In the genomic region with DNA sequence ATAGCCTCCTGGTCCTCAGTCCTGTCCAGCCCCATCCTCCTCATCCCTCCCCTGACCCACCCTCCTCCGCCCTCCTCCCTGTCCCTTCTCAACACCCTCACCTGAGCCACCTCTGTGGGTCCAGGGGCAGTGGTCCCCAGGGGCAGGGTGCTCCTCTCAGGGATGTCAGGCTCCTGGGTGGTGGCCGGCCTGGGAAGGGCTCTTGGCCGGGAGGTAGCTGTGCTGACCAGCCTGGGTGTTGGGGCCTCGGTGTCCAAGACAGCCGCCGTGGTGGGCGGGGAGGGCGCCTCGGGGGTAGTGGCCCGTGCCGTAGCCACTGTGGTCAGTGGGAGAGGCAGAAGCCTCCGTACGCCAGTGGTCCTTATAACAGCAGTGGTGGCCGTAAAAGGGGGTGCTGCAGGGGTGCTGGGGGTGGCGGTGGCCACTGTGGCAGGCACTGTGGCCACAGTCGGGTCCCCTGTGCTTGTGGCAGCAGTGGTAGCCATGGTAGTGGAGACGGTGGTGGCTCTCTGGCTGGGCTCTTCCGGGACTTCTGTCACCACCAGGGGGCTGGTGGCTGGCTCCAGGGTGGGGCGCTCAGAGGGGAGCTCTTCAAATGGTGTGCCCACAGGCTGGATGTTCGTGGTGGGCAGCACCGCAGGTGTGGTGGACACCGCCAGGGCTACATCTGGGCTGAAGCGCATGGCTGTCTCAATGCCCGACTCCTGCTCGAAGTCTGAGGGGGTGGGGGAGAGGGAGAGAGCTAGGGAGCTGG, we compare ENCODE assay signal across 17 cellular contexts. TPM values are rescaled to one million over a fixed set of nuclear protein-coding genes. Genes with fewer than 3 reads are reported as not detected.
DNase-seq lines count a peak whose midpoint lies in the region; ATAC-seq and TF ChIP-seq lines count a peak whose summit lies in the region.
"Had no signal": no experiment of that assay in that cellular context is flagged by ENCODE, and none has a peak within 500 bp of the region (broad histone marks: within the 10 kb centered on the region; RNA-seq: fewer than 3 reads in every experiment).

No MANE protein-coding gene starts in this region.

- H3F3A ChIP-seq in GM23338 (replicated peaks; ENCODE audit: low read depth): no peaks in the 10 kb centered on the region

- H2BK15ac ChIP-seq in mesenchymal stem cell (ENCODE audit: low read depth, poor library complexity, severe bottlenecking): peak overlapping the region; percentile 71

- intact Hi-C loops in transverse colon (cut with DNase I; ENCODE audit: low total_unique reads): no loop called here

- TF ChIP-seq EP300 in transverse colon (IDR thresholded peaks at IDR 0.05; ENCODE audit: low read depth): no peak

- H3K4me2 ChIP-seq in GM23338: no peak overlapping the region
- H3K4me2 ChIP-seq in mesenchymal stem cell (ENCODE audit: low read length, poor library complexity, severe bottlenecking): no peak overlapping the region

- H3K79me2 ChIP-seq in GM23338 (replicated peaks; ENCODE audit: insufficient read depth): no peaks in the 10 kb centered on the region

- no peak overlapping the region for H3K23ac ChIP-seq in mesenchymal stem cell (ENCODE audit: low read length in 2 of 2)

- in situ Hi-C loops in astrocyte of the spinal cord (cut with HindIII; ENCODE audit: low sequenced_read_pairs): no loop called here
- in situ Hi-C loops in transverse colon (cut with MboI; ENCODE audit: low pct_ligation_motif_present in 1 of 4, low pct_unique_long_range_greater_than_20kb in 1 of 4, low sequenced_read_pairs in 3 of 4): no loop called here

- ATAC-seq in GM23338: peak; percentile 19
- no peak for ATAC-seq in GM19324 (IDR thresholded peaks at IDR 0.05; ENCODE audit: low FRiP score, unreplicated experiment)

- peak overlapping the region in 1 of 2 experiments; percentile 27 for H3K4ac ChIP-seq in mesenchymal stem cell (ENCODE audit: low read depth in 1 of 2, low read length in 2 of 2)

- H3K9me2 ChIP-seq in GM23338 (ENCODE audit: insufficient read depth): no peaks in the 10 kb centered on the region

- H3K18ac ChIP-seq in mesenchymal stem cell (ENCODE audit: low read depth in 1 of 2, low read length in 2 of 2): peak overlapping the region in 1 of 2 experiments; percentile 67

- H3K27me3 Mint-ChIP-seq in GM23338 (ENCODE audit: insufficient read depth, low read depth, poor library complexity): peaks cover 25% of the 10 kb centered on the region

- H4K91ac ChIP-seq in mesenchymal stem cell (ENCODE audit: low read length): peak overlapping the region; percentile 75

- DNase-seq in GM23338 (ENCODE audit: low spot score) (no peak), astrocyte of the spinal cord (ENCODE audit: low read depth, low spot score) (no peak), mesenchymal stem cell (no peak), transverse colon (no peak), kidney tubule cell (ENCODE audit: low spot score) (no peak)
- DNase-seq in activated CD4-positive, alpha-beta T cell treated with anti-CD3 and anti-CD28 coated beads, Interleukin-2, amount 50 U/mL, for 4 hours: no peak
- DNase-seq: activated CD8-positive, alpha-beta memory T cell treated with anti-CD3 and anti-CD28 coated beads for 24 hours; activated effector memory CD4-positive, alpha-beta T cell treated with Interleukin-2 at 50 U/mL for 16 hours; CD4-positive, CD25-positive, alpha-beta regulatory T cell; kidney glomerular epithelial cell; NCI-H1092; RPMI8226 had no signal

- H2BK5ac ChIP-seq in mesenchymal stem cell (ENCODE audit: low read depth, low read length, poor library complexity, severe bottlenecking): no peak overlapping the region

- peak overlapping the region; percentile 64 for H2BK120ac ChIP-seq in mesenchymal stem cell (ENCODE audit: low read depth, low read length)

- H2BK12ac ChIP-seq in mesenchymal stem cell (ENCODE audit: low read length in 2 of 2): peak overlapping the region in 1 of 2 experiments; percentile 42

- peaks cover 49% of the 10 kb centered on the region for H3K4me1 Mint-ChIP-seq in GM23338

- peak overlapping the region; percentile 53 for H4K8ac ChIP-seq in mesenchymal stem cell (ENCODE audit: low read length)

- TF ChIP-seq CTCF in GM23338 (conservative IDR thresholded peaks at IDR 0.05; ENCODE audit: low read depth in 2 of 2): peak; percentile 28 to 40; a peak in 3 of 4 replicates
- peak; percentile 6 for TF ChIP-seq CTCF in astrocyte of the spinal cord (IDR thresholded peaks at IDR 0.05; ENCODE audit: low read depth, low read length)
- TF ChIP-seq CTCF in transverse colon (IDR thresholded peaks at IDR 0.05): no peak

- peaks cover 12% of the 10 kb centered on the region for H3K79me1 ChIP-seq in mesenchymal stem cell (replicated peaks; ENCODE audit: low read length, poor library complexity, severe bottlenecking)

- no peak overlapping the region for H3K4me3 ChIP-seq in GM23338
- no peak overlapping the region for H3K4me3 ChIP-seq in astrocyte of the spinal cord (ENCODE audit: low read depth, low read length)
- no peak overlapping the region for H3K4me3 ChIP-seq in mesenchymal stem cell (ENCODE audit: insufficient read depth in 1 of 2, low read depth in 1 of 2, low read length in 2 of 2)
- H3K4me3 ChIP-seq in transverse colon: no peak overlapping the region
- H3K4me3 ChIP-seq: dorsolateral prefrontal cortex, mucosa of descending colon had no signal

- H3K36me3 ChIP-seq in GM23338 (ENCODE audit: insufficient read depth) (peaks cover 12% of the 10 kb centered on the region; the same call in 1 of the 2 replicates), mesenchymal stem cell (ENCODE audit: control insufficient read depth in 1 of 2, insufficient read depth in 2 of 2, low read depth in 1 of 2, low read length in 2 of 2) (peaks cover 28 to 61% of the 10 kb centered on the region in 2 experiments), transverse colon (peaks cover 0 to 6% (median 0%) of the 10 kb centered on the region in 4 donors)

- no peak overlapping the region for H3K27ac Mint-ChIP-seq in GM23338
- H3K27ac Mint-ChIP-seq: CD4-positive, CD25-positive, alpha-beta regulatory T cell; IgD-negative memory B cell had no signal

- no peaks in the 10 kb centered on the region; the same call in 1 of the 2 replicates for H4K20me1 ChIP-seq in GM23338 (replicated peaks; ENCODE audit: insufficient read depth)

- TF ChIP-seq POLR2A in transverse colon (IDR thresholded peaks at IDR 0.05): no peak

- no peak overlapping the region for H3K4me3 Mint-ChIP-seq in GM23338
- H3K4me3 Mint-ChIP-seq: CD4-positive, CD25-positive, alpha-beta regulatory T cell; IgD-negative memory B cell had no signal

- no peak overlapping the region for H2AK5ac ChIP-seq in mesenchymal stem cell (ENCODE audit: low read length, severe bottlenecking)

- H3K27me3 ChIP-seq in GM23338 (ENCODE audit: insufficient read depth): no peaks in the 10 kb centered on the region
- no peaks in the 10 kb centered on the region for H3K27me3 ChIP-seq in mesenchymal stem cell (ENCODE audit: control insufficient read depth in 1 of 2, insufficient read depth in 1 of 2, low read length in 2 of 2)
- no peaks in the 10 kb centered on the region for H3K27me3 ChIP-seq in transverse colon
- H3K27me3 ChIP-seq: dorsolateral prefrontal cortex had no signal

- H3K9me3 Mint-ChIP-seq in GM23338: peaks cover 16% of the 10 kb centered on the region
- H3K9me3 Mint-ChIP-seq: CD4-positive, CD25-positive, alpha-beta regulatory T cell had no signal

- H2AFZ ChIP-seq in GM23338: no peak overlapping the region
- no peak overlapping the region for H2AFZ ChIP-seq in mesenchymal stem cell (ENCODE audit: low read depth, low read length)

- no peak overlapping the region for H3K9ac ChIP-seq in mesenchymal stem cell (ENCODE audit: low read length)

- H3K36me3 Mint-ChIP-seq in GM23338 (ENCODE audit: low read depth): peaks cover 37% of the 10 kb centered on the region
- H3K36me3 Mint-ChIP-seq: CD4-positive, CD25-positive, alpha-beta regulatory T cell; IgD-negative memory B cell had no signal

- H3K14ac ChIP-seq in mesenchymal stem cell (ENCODE audit: low read length in 2 of 2): no peak overlapping the region

- H3K27ac ChIP-seq in GM23338 (ENCODE audit: low read depth): no peak overlapping the region
- H3K27ac ChIP-seq in mesenchymal stem cell (ENCODE audit: low read length, poor library complexity, severe bottlenecking): no peak overlapping the region
- peak overlapping the region; percentile 52 to 83 (median 63) for H3K27ac ChIP-seq in transverse colon
- H3K27ac ChIP-seq: VCaP had no signal

- peaks cover 23% of the 10 kb centered on the region for H3K9me3 ChIP-seq in mesenchymal stem cell (ENCODE audit: control insufficient read depth, low read length)
- H3K9me3 ChIP-seq in transverse colon: no peaks in the 10 kb centered on the region
- H3K9me3 ChIP-seq: mucosa of descending colon had no signal

- H3K4me1 ChIP-seq in GM23338 (ENCODE audit: insufficient read depth) (peaks cover 18% of the 10 kb centered on the region; the same call in 1 of the 2 replicates), mesenchymal stem cell (ENCODE audit: control insufficient read depth, insufficient read depth, low read depth, low read length) (peaks cover 6% of the 10 kb centered on the region), transverse colon (peaks cover 6 to 26% (median 14%) of the 10 kb centered on the region in 4 donors)

- 95% methylated on average over 20 of the region's 25 CpGs for WGBS in mesenchymal stem cell
- WGBS in transverse colon (ENCODE audit: low coverage in 1 of 2), 2 donors: 80 to 84% methylated on average over 6 to 15 of the region's 25 CpGs

RNA-seq across cellular contexts. Expression of gene SDC3, which starts 31.9 kb away (rescaled TPM):
- total RNA-seq in GM23338 (2014; rRNA removed; shearing (Covaris generic)): 22.4 and 29.7 TPM in 2 replicates
- polyA plus RNA-seq in GM23338 (2016; fragmentation: Nextera tagmentation; extraction: Ambion mirVana): 5.2 and 5.8 TPM in 2 replicates
- polyA plus RNA-seq in mesenchymal stem cell (2013, experiment 1 of 2): 102 TPM
- polyA plus RNA-seq in mesenchymal stem cell (2013, experiment 2 of 2): 102 TPM
- 10 to 100 TPM in 3 of 4 donors, 1 to 10 TPM in 1; 7.9 to 35.4 (median 10.1) TPM for total RNA-seq in transverse colon
- polyA plus RNA-seq: CD4-positive, CD25-positive, alpha-beta regulatory T cell; IgD-negative memory B cell had no signal

Comparison
In these comparisons a context has a peak if more than half of its experiments do, and no peak if none do; other contexts are left out.
1. H3K27ac ChIP-seq: peak in transverse colon (4 of 4); none in GM23338 (single experiment) and mesenchymal stem cell (single experiment).
2. CTCF ChIP-seq: peak in GM23338 (2 of 2) and astrocyte of the spinal cord (single experiment); none in transverse colon (0 of 5).